Comparison of ENCODE assay signal across 1 cellular context in the genomic region with DNA sequence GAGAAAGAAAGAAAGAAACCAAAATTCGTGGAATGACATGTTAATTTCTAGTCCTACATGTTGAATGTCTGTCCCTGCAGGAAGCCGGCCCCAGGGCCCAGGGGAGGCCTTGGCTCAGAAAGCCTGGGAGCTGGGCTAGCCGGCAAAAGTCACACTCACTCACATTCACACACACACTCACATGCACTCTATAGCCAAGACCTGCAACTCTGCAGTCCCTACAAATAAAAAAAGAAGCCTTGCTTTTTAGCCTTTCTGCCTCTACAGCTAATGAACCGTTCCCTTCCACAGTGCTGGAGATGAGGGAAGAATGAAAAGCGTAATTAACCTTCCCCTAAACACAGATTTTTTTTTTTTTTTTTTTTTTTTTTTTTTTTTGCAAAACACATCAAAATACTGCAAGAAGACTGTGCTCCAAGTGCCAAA.
TF ChIP-seq lines count a peak whose summit lies in the region.

No MANE protein-coding gene starts in this region.

TF ChIP-seq in endothelial cell of umbilical vein, 7 proteins besides CTCF, POLR2A, EP300 and RAD21:
- TF ChIP-seq GATA2 (IDR thresholded peaks at IDR 0.05; ENCODE audit: insufficient read depth, insufficient read length, low read depth, low read length) (no peak), FOS (IDR thresholded peaks at IDR 0.05; ENCODE audit: borderline replicate concordance, insufficient read depth, low read length) (no peak)
TF ChIP-seq in endothelial cell of umbilical vein: peak in this region for 0.
